Comparison of ENCODE assay signal across 1 cellular context in the genomic region with DNA sequence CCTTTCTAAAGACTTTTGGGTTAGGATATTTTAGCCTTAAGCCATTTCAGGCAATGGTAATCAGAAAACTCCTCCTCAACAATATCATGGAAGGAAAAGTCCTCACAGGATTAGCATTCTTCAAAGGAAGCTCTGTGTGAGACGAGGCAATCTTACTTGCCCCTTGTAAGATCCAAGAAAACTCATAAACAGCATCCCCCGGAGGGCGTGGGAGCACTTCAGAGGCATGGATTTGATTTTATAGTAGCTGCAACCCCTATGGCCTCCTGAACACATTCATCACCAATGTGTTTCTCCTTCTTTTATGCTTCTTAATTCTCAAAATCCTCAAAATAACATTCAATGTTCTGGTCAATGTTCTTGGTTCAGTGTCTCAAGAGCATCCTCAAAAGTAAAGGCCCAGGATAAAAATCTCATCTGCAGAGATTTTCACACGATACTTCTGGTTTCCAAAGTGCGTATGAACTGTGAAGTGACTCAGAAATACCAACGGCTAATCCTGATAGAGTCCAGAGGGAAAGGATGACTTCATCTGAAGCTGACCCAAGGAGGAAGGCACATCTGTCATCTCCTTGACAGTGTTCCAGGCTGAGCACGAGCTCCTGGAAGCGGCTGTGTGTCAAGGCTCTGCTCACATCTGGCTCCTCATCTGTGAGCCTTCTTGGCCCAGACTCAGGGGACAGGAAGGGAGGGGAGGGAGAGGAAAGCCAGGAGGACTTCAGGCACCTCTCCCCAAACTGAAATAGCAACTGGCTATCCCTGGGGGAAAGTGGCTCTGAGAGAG.
TF ChIP-seq lines count a peak whose summit lies in the region.

No MANE protein-coding gene starts in this region.

TF ChIP-seq in HEK293, 187 proteins besides CTCF, POLR2A, EP300 and RAD21 (continued from another document):
- TF ChIP-seq ZBTB26 (tag by site-specific recombination; optimal IDR thresholded peaks at IDR 0.05), result no peak
- no peak for TF ChIP-seq ZNF658 (tag by site-specific recombination; IDR thresholded peaks at IDR 0.05)
- TF ChIP-seq ZNF610 (tag by site-specific recombination; IDR thresholded peaks at IDR 0.05; ENCODE audit: borderline replicate concordance), result no peak
- TF ChIP-seq ZXDB (tag by site-specific recombination; IDR thresholded peaks at IDR 0.05), result no peak; the same call in 1 of the 2 replicates
- no peak for TF ChIP-seq ZNF791 (tag by site-specific recombination; IDR thresholded peaks at IDR 0.05)
- no peak for TF ChIP-seq ZNF169 (tag by site-specific recombination; IDR thresholded peaks at IDR 0.05)
- TF ChIP-seq ZBTB44 (tag by site-specific recombination; IDR thresholded peaks at IDR 0.05), result no peak
- TF ChIP-seq, protein P1, sequence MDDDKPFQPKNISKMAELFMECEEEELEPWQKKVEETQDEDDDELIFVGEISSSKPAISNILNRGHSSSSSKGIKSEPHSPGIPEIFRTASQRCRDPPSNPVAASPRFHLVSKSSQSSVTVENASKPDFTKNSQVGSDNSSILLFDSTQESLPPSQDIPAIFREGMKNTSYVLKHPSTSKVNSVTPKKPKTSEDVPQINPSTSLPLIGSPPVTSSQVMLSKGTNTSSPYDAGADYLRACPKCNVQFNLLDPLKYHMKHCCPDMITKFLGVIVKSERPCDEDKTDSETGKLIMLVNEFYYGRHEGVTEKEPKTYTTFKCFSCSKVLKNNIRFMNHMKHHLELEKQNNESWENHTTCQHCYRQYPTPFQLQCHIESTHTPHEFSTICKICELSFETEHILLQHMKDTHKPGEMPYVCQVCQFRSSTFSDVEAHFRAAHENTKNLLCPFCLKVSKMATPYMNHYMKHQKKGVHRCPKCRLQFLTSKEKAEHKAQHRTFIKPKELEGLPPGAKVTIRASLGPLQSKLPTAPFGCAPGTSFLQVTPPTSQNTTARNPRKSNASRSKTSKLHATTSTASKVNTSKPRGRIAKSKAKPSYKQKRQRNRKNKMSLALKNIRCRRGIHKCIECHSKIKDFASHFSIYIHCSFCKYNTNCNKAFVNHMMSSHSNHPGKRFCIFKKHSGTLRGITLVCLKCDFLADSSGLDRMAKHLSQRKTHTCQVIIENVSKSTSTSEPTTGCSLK (tag by site-specific recombination; IDR thresholded peaks at IDR 0.05), result no peak
- TF ChIP-seq ZNF10 (tag by site-specific recombination; IDR thresholded peaks at IDR 0.05), result peak; percentile 60
- TF ChIP-seq ZNF184 (tag by site-specific recombination; IDR thresholded peaks at IDR 0.05), result peak; percentile 64
- TF ChIP-seq, protein P2, sequence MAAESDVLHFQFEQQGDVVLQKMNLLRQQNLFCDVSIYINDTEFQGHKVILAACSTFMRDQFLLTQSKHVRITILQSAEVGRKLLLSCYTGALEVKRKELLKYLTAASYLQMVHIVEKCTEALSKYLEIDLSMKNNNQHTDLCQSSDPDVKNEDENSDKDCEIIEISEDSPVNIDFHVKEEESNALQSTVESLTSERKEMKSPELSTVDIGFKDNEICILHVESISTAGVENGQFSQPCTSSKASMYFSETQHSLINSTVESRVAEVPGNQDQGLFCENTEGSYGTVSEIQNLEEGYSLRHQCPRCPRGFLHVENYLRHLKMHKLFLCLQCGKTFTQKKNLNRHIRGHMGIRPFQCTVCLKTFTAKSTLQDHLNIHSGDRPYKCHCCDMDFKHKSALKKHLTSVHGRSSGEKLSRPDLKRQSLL (tag by site-specific recombination; IDR thresholded peaks at IDR 0.05), result no peak
- TF ChIP-seq ZNF473 (tag by site-specific recombination; IDR thresholded peaks at IDR 0.05), result no peak
- peak; percentile 96 for TF ChIP-seq GFI1B (tag by site-specific recombination; IDR thresholded peaks at IDR 0.05)
- peak; percentile 50 for TF ChIP-seq FEZF1 (tag by site-specific recombination; IDR thresholded peaks at IDR 0.05)
- TF ChIP-seq ZNF747 (tag by site-specific recombination; IDR thresholded peaks at IDR 0.05), result no peak
- no peak for TF ChIP-seq ZNF544 (tag by site-specific recombination; IDR thresholded peaks at IDR 0.05)
- TF ChIP-seq ZNF654 (tag by site-specific recombination; IDR thresholded peaks at IDR 0.05; ENCODE audit: low read depth), result no peak
- no peak for TF ChIP-seq KLF7 (tag by site-specific recombination; IDR thresholded peaks at IDR 0.05; ENCODE audit: borderline replicate concordance)
